Comparison of ENCODE assay signal across 18 cellular contexts in genomic region chr3:180977498-180977897, GRCh38. TPM values are rescaled to one million over a fixed set of nuclear protein-coding genes. Genes with fewer than 3 reads are reported as not detected.
DNase-seq lines count a peak whose midpoint lies in the region; ATAC-seq, FAIRE-seq and TF ChIP-seq lines count a peak whose summit lies in the region.
"Had no signal": no experiment of that assay in that cellular context is flagged by ENCODE, and none has a peak within 500 bp of the region (broad histone marks: within the 10 kb centered on the region; RNA-seq: fewer than 3 reads in every experiment).

No MANE protein-coding gene starts in this region.

- peak overlapping the region; percentile 88 for H3K27ac Mint-ChIP-seq in T-helper 17 cell
- peak overlapping the region; percentile 79 for H3K27ac Mint-ChIP-seq in stimulated activated effector memory CD8-positive, alpha-beta T cell treated with anti-CD3 and anti-CD28 coated beads, Interleukin-12 subunit alpha, Interleukin-12 subunit beta, amount 100 ng/mL, for 72 hours

- no peaks in the 10 kb centered on the region for H3K9me3 Mint-ChIP-seq in stimulated activated effector memory CD8-positive, alpha-beta T cell treated with anti-CD3 and anti-CD28 coated beads, Interleukin-12 subunit alpha, Interleukin-12 subunit beta, amount 100 ng/mL, for 72 hours
- H3K9me3 Mint-ChIP-seq: CD4-positive, alpha-beta memory T cell had no signal

- no peak for TF ChIP-seq POLR2A in H54 (IDR thresholded peaks at IDR 0.05; ENCODE audit: low read depth, low read length)

- H3K4me1 Mint-ChIP-seq in T-helper 17 cell = peaks cover 5% of the 10 kb centered on the region
- H3K4me1 Mint-ChIP-seq in stimulated activated effector memory CD8-positive, alpha-beta T cell treated with anti-CD3 and anti-CD28 coated beads, Interleukin-12 subunit alpha, Interleukin-12 subunit beta, amount 100 ng/mL, for 72 hours = no peaks in the 10 kb centered on the region

- FAIRE-seq in H54 (lab: Jason Lieb, UNC) = peak; percentile 57
- peak; percentile 26 for FAIRE-seq in frontal cortex (lab: Jason Lieb, UNC)
- FAIRE-seq: GM12891, GM18507 had no signal

- no peak for ATAC-seq in T-helper 17 cell
- no peak for ATAC-seq in stimulated activated effector memory CD8-positive, alpha-beta T cell treated with anti-CD3 and anti-CD28 coated beads, Interleukin-12 subunit alpha, Interleukin-12 subunit beta, amount 100 ng/mL, for 72 hours
- ATAC-seq in GM21515 (IDR thresholded peaks at IDR 0.05; ENCODE audit: unreplicated experiment) = no peak

- H3K4me3 Mint-ChIP-seq in T-helper 17 cell = no peak overlapping the region
- H3K4me3 Mint-ChIP-seq in stimulated activated effector memory CD8-positive, alpha-beta T cell treated with anti-CD3 and anti-CD28 coated beads, Interleukin-12 subunit alpha, Interleukin-12 subunit beta, amount 100 ng/mL, for 72 hours = no peak overlapping the region
- H3K4me3 Mint-ChIP-seq: CD4-positive, alpha-beta memory T cell had no signal

- no peaks in the 10 kb centered on the region for H3K27me3 Mint-ChIP-seq in T-helper 17 cell
- H3K27me3 Mint-ChIP-seq: CD4-positive, alpha-beta memory T cell had no signal

- DNase-seq in H54 (ENCODE audit: insufficient read length, low spot score) (no peak), T-helper 17 cell (no peak), frontal cortex (ENCODE audit: low spot score in 2 of 2) (no peak), superior temporal gyrus (ENCODE audit: extremely low spot score) (no peak)
- DNase-seq in stimulated activated effector memory CD8-positive, alpha-beta T cell treated with anti-CD3 and anti-CD28 coated beads, Interleukin-12 subunit alpha, Interleukin-12 subunit beta, amount 100 ng/mL, for 72 hours (ENCODE audit: low spot score in 2 of 2) = no peak
- DNase-seq: C1 segment of cervical spinal cord; Calu3; CD4-positive, alpha-beta memory T cell; COR-L47; DMS53; DMS79 treated with DMSO at 0.1 percent for 48 hours; GF-D8; GOT3; H7; HCEC 1CT had no signal

- no peaks in the 10 kb centered on the region for H3K9me3 ChIP-seq in T-helper 17 cell (ENCODE audit: control insufficient read depth, low read length, poor library complexity, severe bottlenecking)

- peaks cover 2% of the 10 kb centered on the region for H3K36me3 Mint-ChIP-seq in T-helper 17 cell (ENCODE audit: low read depth)
- peaks cover 82% of the 10 kb centered on the region for H3K36me3 Mint-ChIP-seq in stimulated activated effector memory CD8-positive, alpha-beta T cell treated with anti-CD3 and anti-CD28 coated beads, Interleukin-12 subunit alpha, Interleukin-12 subunit beta, amount 100 ng/mL, for 72 hours

RNA-seq across cellular contexts. Expression of gene DNAJC19, which starts 12.0 kb away (rescaled TPM):
- total RNA-seq in T-helper 17 cell (10 to 100 TPM; 23.0 to 29.0 TPM), frontal cortex (39.9 TPM)
